ENCODE assay signal across 11 cellular contexts in genomic region chr20:19552144-19552895, GRCh38.
DNase-seq lines count a peak whose midpoint lies in the region; ATAC-seq and TF ChIP-seq lines count a peak whose summit lies in the region.
"Had no signal": no experiment of that assay in that cellular context is flagged by ENCODE, and none has a peak within 500 bp of the region (broad histone marks: within the 10 kb centered on the region; RNA-seq: fewer than 3 reads in every experiment).

No MANE protein-coding gene starts in this region.

- H3K9me3 ChIP-seq in A673 (ENCODE audit: low read depth, low read length, poor library complexity, severe bottlenecking) (no peaks in the 10 kb centered on the region), neural cell (ENCODE audit: low read length) (no peaks in the 10 kb centered on the region), BE2C (no peaks in the 10 kb centered on the region)

- DNase-seq in A673 (ENCODE audit: low spot score): peak; percentile 75
- peak; percentile 76 for DNase-seq in NCI-H2171 treated with DMSO at 0.1 percent for 48 hours (lab: John Stamatoyannopoulos, UW)
- DNase-seq in BE2C: no peak
- no peak for DNase-seq in GDM1 (lab: John Stamatoyannopoulos, UW)
- DNase-seq: immature natural killer cell, NCI-H2081 treated with DMSO at 0.1 percent for 48 hours had no signal

- H3F3A ChIP-seq in neural cell (ENCODE audit: insufficient read depth, low read length, poor library complexity, severe bottlenecking): no peaks in the 10 kb centered on the region

- H3K36me3 ChIP-seq in A673 (ENCODE audit: insufficient read depth, low read length, poor library complexity, severe bottlenecking) (no peaks in the 10 kb centered on the region), neural cell (ENCODE audit: insufficient read depth, low read length) (no peaks in the 10 kb centered on the region), BE2C (no peaks in the 10 kb centered on the region)

- no peak for TF ChIP-seq RAD21 in neural cell (conservative IDR thresholded peaks at IDR 0.05)

- no TSS peak for BruUV-seq in A673 (replicated peaks; lab: Mats Ljungman, UMichigan)

- POLR2A ChIA-PET in A673 (lab: Charles Lee; ENCODE audit: low non-redundant PET): interaction anchor here (0.5 kb wide), 1 partner anchor 180 kb away, joined by 3 read pairs; no protein-coding TSS in a partner anchor

- CTCF ChIA-PET in A673 (lab: Charles Lee): no interaction called here

- peak overlapping the region; percentile 17 for H3K4me2 ChIP-seq in neural cell (ENCODE audit: low read length)

- TF ChIP-seq CTCF in A673 (conservative IDR thresholded peaks at IDR 0.05; ENCODE audit: low read depth, low read length) (no peak), neural cell (IDR thresholded peaks at IDR 0.05; ENCODE audit: poor library complexity, severe bottlenecking) (no peak), BE2C (IDR thresholded peaks at IDR 0.05; ENCODE audit: low read depth, low read length) (no peak)

- intact Hi-C loops in A673 (cut with micrococcal nuclease; ENCODE audit: unreplicated experiment): no loop called here

- peak overlapping the region; percentile 55 for H3K27ac ChIP-seq in A673 (ENCODE audit: low read depth, low read length, poor library complexity, severe bottlenecking)
- H3K27ac ChIP-seq in neural cell (ENCODE audit: low read length): peak overlapping the region; percentile 35
- H3K27ac ChIP-seq: C4-2B had no signal

- peak overlapping the region; percentile 29 for H3K9ac ChIP-seq in neural cell (ENCODE audit: low read length)

- H3K4me1 ChIP-seq in A673 (ENCODE audit: insufficient read depth, low read length, poor library complexity, severe bottlenecking) (peaks cover 52% of the 10 kb centered on the region), BE2C (no peaks in the 10 kb centered on the region)

- H4K20me1 ChIP-seq in neural cell (ENCODE audit: insufficient read depth): no peaks in the 10 kb centered on the region

- H3K79me2 ChIP-seq in neural cell (replicated peaks; ENCODE audit: insufficient read depth, low read length): no peaks in the 10 kb centered on the region

- H3K4me3 ChIP-seq in A673 (ENCODE audit: low read depth, low read length, poor library complexity, severe bottlenecking): no peak overlapping the region
- peak overlapping the region; percentile 36 for H3K4me3 ChIP-seq in neural cell (ENCODE audit: low read length)
- H3K4me3 ChIP-seq in BE2C (ENCODE audit: low read depth, low read length): no peak overlapping the region

- ATAC-seq in esophagus mucosa (peak; percentile 92), GM19467 (IDR thresholded peaks at IDR 0.05; ENCODE audit: unreplicated experiment) (no peak), HG03280 (IDR thresholded peaks at IDR 0.05; ENCODE audit: unreplicated experiment) (no peak)

- TF ChIP-seq EP300 in neural cell (conservative IDR thresholded peaks at IDR 0.05; ENCODE audit: poor library complexity, severe bottlenecking): peak; percentile 37

- H3K9me2 ChIP-seq in neural cell (ENCODE audit: insufficient read depth, low read length): no peaks in the 10 kb centered on the region

- no peak overlapping the region for H2AFZ ChIP-seq in neural cell (ENCODE audit: low read depth, low read length)

- H3K27me3 ChIP-seq in A673 (replicated peaks; ENCODE audit: insufficient read depth, low read depth, low read length, poor library complexity) (no peaks in the 10 kb centered on the region), neural cell (ENCODE audit: insufficient read depth, low read depth, low read length) (no peaks in the 10 kb centered on the region), BE2C (no peaks in the 10 kb centered on the region)

TF ChIP-seq in neural cell, 6 proteins besides CTCF, POLR2A, EP300 and RAD21:
- TF ChIP-seq SMC3 (conservative IDR thresholded peaks at IDR 0.05; ENCODE audit: poor library complexity) (peak; percentile 15), TAF1 (IDR thresholded peaks at IDR 0.05; ENCODE audit: low read depth) (no peak), POLR2AphosphoS5 (IDR thresholded peaks at IDR 0.05) (peak; percentile 11), EZH2 (IDR thresholded peaks at IDR 0.05; ENCODE audit: borderline replicate concordance, insufficient read depth, low read length, poor library complexity, severe bottlenecking) (no peak)

Comparison
In these comparisons a context has a peak if more than half of its experiments do, and no peak if none do; other contexts are left out.
1. DNase-seq: peak in A673 (single experiment) and NCI-H2171 treated with DMSO at 0.1 percent for 48 hours (single experiment); none in BE2C (single experiment) and GDM1 (single experiment).